ENCODE assay signal across 12 cellular contexts in the genomic region with DNA sequence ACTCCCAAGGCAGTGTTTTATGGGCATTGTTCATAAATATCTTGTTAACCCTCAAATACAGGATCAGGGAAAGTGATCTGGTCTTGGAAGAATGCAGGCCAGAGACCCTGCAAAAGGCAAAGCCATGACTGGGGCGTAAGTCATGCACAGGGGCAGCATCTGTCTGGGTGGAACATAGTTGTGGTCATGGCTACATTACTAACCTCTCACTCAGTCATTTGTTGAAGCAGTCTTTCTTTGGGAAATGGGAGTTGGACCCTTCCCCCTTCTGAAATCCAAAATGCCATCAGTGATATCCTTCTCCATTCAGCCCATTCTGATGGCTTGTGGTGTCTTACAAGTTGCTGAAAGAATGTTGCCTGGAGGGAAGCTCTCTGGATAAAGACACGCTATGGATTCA.
DNase-seq lines count a peak whose midpoint lies in the region; ATAC-seq and TF ChIP-seq lines count a peak whose summit lies in the region.
"Had no signal": no experiment of that assay in that cellular context is flagged by ENCODE, and none has a peak within 500 bp of the region (broad histone marks: within the 10 kb centered on the region; RNA-seq: fewer than 3 reads in every experiment).

No MANE protein-coding gene starts in this region.

- no TSS peak for BruUV-seq in PC-3 (replicated peaks; lab: Mats Ljungman, UMichigan)

- POLR2A ChIA-PET in PC-3 (lab: Charles Lee; ENCODE audit: unreplicated experiment), result no interaction called here

- no peaks in the 10 kb centered on the region for H3K36me3 ChIP-seq in PC-3 (ENCODE audit: low read depth, low read length)
- H3K36me3 ChIP-seq: neural progenitor cell had no signal

- H3F3A ChIP-seq in PC-3 (ENCODE audit: low read length, unreplicated experiment), result no peaks in the 10 kb centered on the region

- no peaks in the 10 kb centered on the region for H3K9me3 ChIP-seq in PC-3 (ENCODE audit: low read length)

- peak overlapping the region; percentile 60 for H3K4me2 ChIP-seq in PC-3 (ENCODE audit: low read length)
- H3K4me2 ChIP-seq: neural progenitor cell had no signal

- no peaks in the 10 kb centered on the region for H3K79me2 ChIP-seq in PC-3 (ENCODE audit: low read length)

- CTCF ChIA-PET in PC-3 (lab: Charles Lee), result no interaction called here

- no peaks in the 10 kb centered on the region for H3K27me3 ChIP-seq in PC-3 (ENCODE audit: low read length)
- H3K27me3 ChIP-seq: neural progenitor cell had no signal

- H3K27ac ChIP-seq in PC-3 (ENCODE audit: low read length), result peak overlapping the region; percentile 60
- H3K27ac ChIP-seq: neural progenitor cell had no signal

- H3K9ac ChIP-seq in PC-3 (ENCODE audit: low read length), result no peak overlapping the region
- H3K9ac ChIP-seq: neural progenitor cell had no signal

- no peaks in the 10 kb centered on the region for H4K20me1 ChIP-seq in PC-3 (ENCODE audit: low read length)

- H3K9me2 ChIP-seq in PC-3 (replicated peaks; ENCODE audit: low read length), result no peaks in the 10 kb centered on the region

- no peak for TF ChIP-seq CTCF in PC-3 (conservative IDR thresholded peaks at IDR 0.05; ENCODE audit: low read depth, low read length)

- peak overlapping the region; percentile 38; the same call in 1 of the 2 replicates for H3K4me3 ChIP-seq in PC-3 (ENCODE audit: low read length)
- H3K4me3 ChIP-seq: neural progenitor cell had no signal

- peaks cover 31% of the 10 kb centered on the region for H3K4me1 ChIP-seq in PC-3 (ENCODE audit: insufficient read depth, low read length)
- H3K4me1 ChIP-seq: neural progenitor cell had no signal

- peak; percentile 84 for ATAC-seq in PC-3
- ATAC-seq in GM19397 (IDR thresholded peaks at IDR 0.05; ENCODE audit: unreplicated experiment), result no peak

- peak; percentile 89 for DNase-seq in AG20443 (ENCODE audit: low spot score)
- DNase-seq in PC-3, result peak; percentile 94
- peak; percentile 92 for DNase-seq in dedifferentiated amniotic fluid mesenchymal stem cell (ENCODE audit: extremely low spot score)
- peak; percentile 99 for DNase-seq in myocyte (ENCODE audit: low read depth)
- DNase-seq in NCI-H1105 (lab: John Stamatoyannopoulos, UW), result no peak
- no peak for DNase-seq in AML-193 (lab: John Stamatoyannopoulos, UW)
- no peak for DNase-seq in stimulated activated CD4-positive, alpha-beta T cell treated with anti-CD3 and anti-CD28 coated beads, Interleukin-2, amount 100 ng/mL, for 48 hours
- DNase-seq: activated naive CD8-positive, alpha-beta T cell treated with anti-CD3 and anti-CD28 coated beads, Interleukin-2, amount 10 ng/mL, durations not matched to agents 7 days and 5 days; CD4-positive, alpha-beta memory T cell; NCI-H1694 treated with DMSO at 0.1 percent for 48 hours had no signal

- intact Hi-C loops in PC-3 (cut with micrococcal nuclease), result no loop called here

- peak overlapping the region; percentile 31; the same call in 1 of the 2 replicates for H2AFZ ChIP-seq in PC-3 (ENCODE audit: low read length)
- H2AFZ ChIP-seq: neural progenitor cell had no signal

Comparison
In these comparisons a context has a peak if more than half of its experiments do, and no peak if none do; other contexts are left out.
1. DNase-seq: peak in AG20443 (single experiment), PC-3 (single experiment), dedifferentiated amniotic fluid mesenchymal stem cell (single experiment) and myocyte (single experiment); none in NCI-H1105 (single experiment), AML-193 (0 of 2) and stimulated activated CD4-positive, alpha-beta T cell treated with anti-CD3 and anti-CD28 coated beads, Interleukin-2, amount 100 ng/mL, for 48 hours (0 of 2).